Comparison of ENCODE assay signal across 8 cellular contexts in genomic region chr7:143288836-143289235, GRCh38. TPM values are rescaled to one million over a fixed set of nuclear protein-coding genes. Genes with fewer than 3 reads are reported as not detected.
DNase-seq lines count a peak whose midpoint lies in the region; ATAC-seq and TF ChIP-seq lines count a peak whose summit lies in the region.

No MANE protein-coding gene starts in this region.

- CTCF ChIA-PET in mammary epithelial cell (lab: Charles Lee; ENCODE audit: low non-redundant PET), result no interaction called here

- no peaks in the 10 kb centered on the region for H3K27me3 Mint-ChIP-seq in IgD-negative memory B cell

- H3K27ac ChIP-seq in mammary epithelial cell (ENCODE audit: insufficient read depth, low read depth, low read length), result peak overlapping the region; percentile 86

- TF ChIP-seq CTCF in mammary epithelial cell (conservative IDR thresholded peaks at IDR 0.05 in 1 of 2, IDR thresholded peaks at IDR 0.05 in 1 of 2; ENCODE audit: extremely low read depth in 1 of 2, insufficient read depth in 1 of 2, low read depth in 1 of 2, low read length in 2 of 2) (no peak), mucosa of descending colon (IDR thresholded peaks at IDR 0.05) (no peak)

- peak overlapping the region; percentile 78 for H3K4me2 ChIP-seq in mammary epithelial cell (ENCODE audit: insufficient read depth, low read depth, low read length)

- H3K9me3 ChIP-seq in mammary epithelial cell (replicated peaks; ENCODE audit: insufficient read depth, low read length) (peaks cover 6% of the 10 kb centered on the region), mucosa of descending colon (no peaks in the 10 kb centered on the region)

- H3K36me3 Mint-ChIP-seq in IgD-negative memory B cell, result peaks cover 7% of the 10 kb centered on the region

- DNase-seq in ELF-1 (ENCODE audit: low read depth, low spot score) (peak; percentile 20), mammary epithelial cell (peak; percentile 9), mucosa of descending colon (no peak), NAMALWA (ENCODE audit: low spot score) (no peak)

- dilution Hi-C loops in mammary epithelial cell (cut with HindIII; ENCODE audit: low sequenced_read_pairs), result no loop called here

- H3K36me3 ChIP-seq in mammary epithelial cell (ENCODE audit: insufficient read depth, low read length), result peaks cover 16% of the 10 kb centered on the region
- H3K36me3 ChIP-seq in mucosa of descending colon (ENCODE audit: low read depth), result no peaks in the 10 kb centered on the region

- peak overlapping the region; percentile 64 to 87 (median 78) for H3K4me3 ChIP-seq in mammary epithelial cell (replicated peaks in 1 of 3; ENCODE audit: insufficient read depth in 1 of 3, low read depth in 2 of 3, low read length in 3 of 3)
- H3K4me3 ChIP-seq in mucosa of descending colon, result peak overlapping the region; percentile 82

- peaks cover 66% of the 10 kb centered on the region for H3K79me2 ChIP-seq in mammary epithelial cell (ENCODE audit: insufficient read depth, low read length)

- peak overlapping the region; percentile 50 to 95 (median 83) for H3K27ac Mint-ChIP-seq in IgD-negative memory B cell

- ATAC-seq in mucosa of descending colon, result no peak
- no peak for ATAC-seq in GM19455 (IDR thresholded peaks at IDR 0.05; ENCODE audit: unreplicated experiment)
- no peak for ATAC-seq in GM18517 (IDR thresholded peaks at IDR 0.05; ENCODE audit: unreplicated experiment)
- ATAC-seq in HG03139 (IDR thresholded peaks at IDR 0.05; ENCODE audit: unreplicated experiment), result no peak

- H3K9me3 Mint-ChIP-seq in IgD-negative memory B cell, result no peaks in the 10 kb centered on the region

- peaks cover 30 to 41% (median 35%) of the 10 kb centered on the region in 3 donors for H3K4me1 Mint-ChIP-seq in IgD-negative memory B cell

- no peaks in the 10 kb centered on the region for H4K20me1 ChIP-seq in mammary epithelial cell (ENCODE audit: insufficient read depth, low read length)

- TSS peak; percentile 33 for BruUV-seq in mammary epithelial cell (replicated peaks; lab: Mats Ljungman, UMichigan)

- intact Hi-C loops in mammary epithelial cell (cut with micrococcal nuclease) (loop anchor here (5.0 kb wide), 1 partner anchor 47 kb away; no protein-coding TSS in a partner anchor), mucosa of descending colon (cut with DNase I, micrococcal nuclease) (no loop called here)

- 1% methylated on average over 11 of the region's 11 CpGs for WGBS in mammary epithelial cell (ENCODE audit: low coverage, missing lambda C conversion rate)

- H3K4me3 Mint-ChIP-seq in IgD-negative memory B cell, result peak overlapping the region; percentile 97 to 98 (median 98)

- peak overlapping the region; percentile 82 for H3K9ac ChIP-seq in mammary epithelial cell (ENCODE audit: insufficient read depth, low read length)

- in situ Hi-C loops in mammary epithelial cell (cut with MboI; ENCODE audit: low sequenced_read_pairs in 2 of 2), result no loop called here

- peak overlapping the region; percentile 93 for H2AFZ ChIP-seq in mammary epithelial cell (ENCODE audit: low read depth, low read length)

- peaks cover 41% of the 10 kb centered on the region for H3K4me1 ChIP-seq in mammary epithelial cell (ENCODE audit: insufficient read depth, low read length)
- H3K4me1 ChIP-seq in mucosa of descending colon (ENCODE audit: low read depth), result peaks cover 41% of the 10 kb centered on the region

- H3K27me3 ChIP-seq in mammary epithelial cell (ENCODE audit: insufficient read depth, low read length), result no peaks in the 10 kb centered on the region

RNA-seq across cellular contexts. Expression of gene CASP2, which starts 0.7 kb away (rescaled TPM):
- polyA plus RNA-seq in IgD-negative memory B cell (23.7 TPM), mammary epithelial cell (24.6 TPM)
- total RNA-seq in mammary epithelial cell (10 to 100 TPM; 18.3 to 43.5 TPM), mucosa of descending colon (10 to 100 TPM; 26.1 to 39.5 (median 33.4) TPM)
- polyA minus RNA-seq in mammary epithelial cell, result 77.0 TPM

RNA-seq across cellular contexts. Expression of gene TMEM139, which starts 4.1 kb away (rescaled TPM):
- polyA plus RNA-seq in IgD-negative memory B cell (not detected), mammary epithelial cell (24.8 TPM)
- total RNA-seq in mammary epithelial cell (10 to 100 TPM; 17.9 to 38.8 TPM), mucosa of descending colon (10 to 100 TPM; 16.2 to 49.4 (median 46.6) TPM)
- polyA minus RNA-seq in mammary epithelial cell, result 9.4 TPM

RNA-seq across cellular contexts. Expression of gene GSTK1, which starts 25.6 kb away (rescaled TPM):
- polyA plus RNA-seq in IgD-negative memory B cell, result 329 TPM
- total RNA-seq in mammary epithelial cell, result 100 to 1,000 TPM; 111 to 118 TPM
- polyA plus RNA-seq in mammary epithelial cell, result 155 TPM
- polyA minus RNA-seq in mammary epithelial cell, result 123 TPM
- total RNA-seq in mucosa of descending colon, result 100 to 1,000 TPM; 193 to 363 (median 355) TPM

RNA-seq across cellular contexts. Expression of gene CLCN1, which starts 27.1 kb away (rescaled TPM):
- not detected for polyA plus RNA-seq in IgD-negative memory B cell
- under 1 TPM in 1 of 2 donors, not detected in 1; under 0.01 TPM for total RNA-seq in mammary epithelial cell
- 0.09 TPM for polyA plus RNA-seq in mammary epithelial cell
- polyA minus RNA-seq in mammary epithelial cell, result not detected
- total RNA-seq in mucosa of descending colon, result not detected

Comparison
In these comparisons a context has a peak if more than half of its experiments do, and no peak if none do; other contexts are left out.
1. DNase-seq: peak in ELF-1 (single experiment) and mammary epithelial cell (single experiment); none in mucosa of descending colon (0 of 3) and NAMALWA (single experiment).